23 cellular contexts compared by ENCODE assay signal in genomic region chr2:27222407-27222806, GRCh38. TPM values are rescaled to one million over a fixed set of nuclear protein-coding genes. Genes with fewer than 3 reads are reported as not detected.
DNase-seq lines count a peak whose midpoint lies in the region; ATAC-seq and TF ChIP-seq lines count a peak whose summit lies in the region.
"Had no signal": no experiment of that assay in that cellular context is flagged by ENCODE, and none has a peak within 500 bp of the region (broad histone marks: within the 10 kb centered on the region; RNA-seq: fewer than 3 reads in every experiment).

No MANE protein-coding gene starts in this region.

- H3K27me3 Mint-ChIP-seq in endothelial cell (ENCODE audit: unreplicated experiment) = peaks cover 12% of the 10 kb centered on the region
- H3K27me3 Mint-ChIP-seq: CD4-positive, alpha-beta memory T cell; CD4-positive, CD25-positive, alpha-beta regulatory T cell; CD8-positive, alpha-beta memory T cell had no signal

- TF ChIP-seq POLR2A in spleen (IDR thresholded peaks at IDR 0.05) (no peak), esophagus muscularis mucosa (IDR thresholded peaks at IDR 0.05; ENCODE audit: low read depth) (no peak)

- DNase-seq in A673 (ENCODE audit: low spot score) (no peak), endothelial cell (ENCODE audit: low spot score) (no peak), spleen (peak; percentile 60), upper lobe of right lung (peak; percentile 13), esophagus muscularis mucosa (ENCODE audit: extremely low spot score) (no peak), medulla oblongata (ENCODE audit: extremely low spot score) (no peak)
- DNase-seq: ACHN; BE2C; C1 segment of cervical spinal cord; Calu3; CD4-positive, alpha-beta memory T cell; CD4-positive, CD25-positive, alpha-beta regulatory T cell; CD8-positive, alpha-beta memory T cell; COR-L47; DMS79 treated with DMSO at 0.1 percent for 48 hours; GF-D8 had no signal

- no peak for TF ChIP-seq EP300 in esophagus muscularis mucosa (IDR thresholded peaks at IDR 0.05)

- H3K4me3 ChIP-seq in A673 (ENCODE audit: low read depth, low read length, poor library complexity, severe bottlenecking) = no peak overlapping the region
- no peak overlapping the region for H3K4me3 ChIP-seq in spleen
- no peak overlapping the region for H3K4me3 ChIP-seq in upper lobe of right lung
- H3K4me3 ChIP-seq in esophagus muscularis mucosa = no peak overlapping the region
- H3K4me3 ChIP-seq: A549, BLaER1 had no signal

- ATAC-seq in upper lobe of right lung (no peak), HG03457 (IDR thresholded peaks at IDR 0.05; ENCODE audit: unreplicated experiment) (no peak)
- ATAC-seq: A549 had no signal

- TF ChIP-seq CTCF in A673 (conservative IDR thresholded peaks at IDR 0.05; ENCODE audit: low read depth, low read length) (no peak), endothelial cell (IDR thresholded peaks at IDR 0.05; ENCODE audit: unreplicated experiment) (no peak), spleen (IDR thresholded peaks at IDR 0.05 in 8 of 11, conservative IDR thresholded peaks at IDR 0.05 in 3 of 11) (no peak), upper lobe of right lung (IDR thresholded peaks at IDR 0.05) (no peak), esophagus muscularis mucosa (IDR thresholded peaks at IDR 0.05) (no peak)

- peak overlapping the region; percentile 59 for H3K4me3 Mint-ChIP-seq in endothelial cell (ENCODE audit: unreplicated experiment)
- H3K4me3 Mint-ChIP-seq: CD14-positive monocyte; CD4-positive, alpha-beta memory T cell; CD4-positive, CD25-positive, alpha-beta regulatory T cell; CD8-positive, alpha-beta memory T cell had no signal

- H3K27ac ChIP-seq in A673 (ENCODE audit: low read depth, low read length, poor library complexity, severe bottlenecking) = peak overlapping the region; percentile 98
- no peak overlapping the region for H3K27ac ChIP-seq in spleen
- H3K27ac ChIP-seq in upper lobe of right lung = no peak overlapping the region
- no peak overlapping the region for H3K27ac ChIP-seq in esophagus muscularis mucosa (replicated peaks in 1 of 4)
- H3K27ac ChIP-seq: 22Rv1, A549, BLaER1 had no signal

- no peaks in the 10 kb centered on the region for H3K9me3 Mint-ChIP-seq in endothelial cell (ENCODE audit: unreplicated experiment)
- H3K9me3 Mint-ChIP-seq: CD14-positive monocyte; CD4-positive, CD25-positive, alpha-beta regulatory T cell; CD8-positive, alpha-beta memory T cell had no signal

- WGBS in spleen, 5 donors = 96 to 100% (median 97%) methylated on average over 5 of the region's 5 CpGs
- WGBS in esophagus muscularis mucosa = 94% methylated on average over 5 of the region's 5 CpGs

- intact Hi-C loops in A673 (cut with micrococcal nuclease; ENCODE audit: unreplicated experiment) (loop anchor here (5.0 kb wide), 1 partner anchor 40 kb away; the partner anchor contains the start of gene SLC30A3), spleen (cut with DNase I; ENCODE audit: low total_unique reads) (no loop called here), upper lobe of right lung (cut with DNase I) (no loop called here), esophagus muscularis mucosa (cut with DNase I) (no loop called here)

- peaks cover 48% of the 10 kb centered on the region for H3K36me3 Mint-ChIP-seq in endothelial cell (ENCODE audit: low read depth, unreplicated experiment)

- no peak overlapping the region for H3K27ac Mint-ChIP-seq in endothelial cell (ENCODE audit: unreplicated experiment)

- CTCF ChIA-PET in A673 (lab: Charles Lee) = no interaction called here

- no TSS peak for BruUV-seq in A673 (replicated peaks; lab: Mats Ljungman, UMichigan)

- H3K36me3 ChIP-seq in A673 (ENCODE audit: insufficient read depth, low read length, poor library complexity, severe bottlenecking) = peaks cover 72% of the 10 kb centered on the region
- H3K36me3 ChIP-seq in spleen = peaks cover 12 to 89% (median 57%) of the 10 kb centered on the region in 6 donors
- peaks cover 64% of the 10 kb centered on the region for H3K36me3 ChIP-seq in upper lobe of right lung
- peaks cover 31 to 78% (median 67%) of the 10 kb centered on the region in 4 donors for H3K36me3 ChIP-seq in esophagus muscularis mucosa

- POLR2A ChIA-PET in A673 (lab: Charles Lee; ENCODE audit: low non-redundant PET) = no interaction called here

- peaks cover 43% of the 10 kb centered on the region for H3K4me1 ChIP-seq in A673 (ENCODE audit: insufficient read depth, low read length, poor library complexity, severe bottlenecking)
- peaks cover 7 to 21% (median 18%) of the 10 kb centered on the region in 6 donors for H3K4me1 ChIP-seq in spleen
- peaks cover 4% of the 10 kb centered on the region for H3K4me1 ChIP-seq in upper lobe of right lung
- peaks cover 7 to 15% (median 8%) of the 10 kb centered on the region in 4 donors for H3K4me1 ChIP-seq in esophagus muscularis mucosa

- no peaks in the 10 kb centered on the region for H3K27me3 ChIP-seq in A673 (replicated peaks; ENCODE audit: insufficient read depth, low read depth, low read length, poor library complexity)
- H3K27me3 ChIP-seq in spleen (replicated peaks in 1 of 7) = no peaks in the 10 kb centered on the region
- no peaks in the 10 kb centered on the region for H3K27me3 ChIP-seq in upper lobe of right lung
- H3K27me3 ChIP-seq in esophagus muscularis mucosa = no peaks in the 10 kb centered on the region
- H3K27me3 ChIP-seq: BE2C, BLaER1 had no signal

- no peaks in the 10 kb centered on the region for H3K9me3 ChIP-seq in A673 (ENCODE audit: low read depth, low read length, poor library complexity, severe bottlenecking)
- H3K9me3 ChIP-seq in spleen = no peaks in the 10 kb centered on the region
- H3K9me3 ChIP-seq in upper lobe of right lung = no peaks in the 10 kb centered on the region
- no peaks in the 10 kb centered on the region for H3K9me3 ChIP-seq in esophagus muscularis mucosa
- H3K9me3 ChIP-seq: A549, BE2C, BLaER1 had no signal

- H3K4me1 Mint-ChIP-seq in endothelial cell (ENCODE audit: unreplicated experiment) = peaks cover 7% of the 10 kb centered on the region

RNA-seq across cellular contexts. Expression of gene CAD, which starts 5.2 kb away (rescaled TPM):
- total RNA-seq in A673 (2021) (194 and 210 TPM in 2 replicates), endothelial cell (ENCODE audit: unreplicated experiment) (49.4 TPM), spleen (10 to 100 TPM; 20.9 to 38.8 (median 30.3) TPM), upper lobe of right lung (27.1 TPM), esophagus muscularis mucosa (10 to 100 TPM; 12.4 to 28.3 (median 16.6) TPM)
- polyA plus RNA-seq in spleen = 10 to 100 TPM; 10.9 to 18.3 (median 14.2) TPM

RNA-seq across cellular contexts. Expression of gene SLC5A6, which starts 10.3 kb away (rescaled TPM):
- total RNA-seq in A673 (2021) (366 and 515 TPM in 2 replicates), endothelial cell (ENCODE audit: unreplicated experiment) (63.0 TPM), spleen (10 to 100 TPM; 19.4 to 33.3 (median 23.2) TPM), upper lobe of right lung (24.5 TPM), esophagus muscularis mucosa (10 to 100 TPM in 3 of 4 donors, 1 to 10 TPM in 1; 7.5 to 21.5 (median 13.6) TPM)
- polyA plus RNA-seq in spleen = 10 to 100 TPM; 11.9 to 15.4 (median 15.3) TPM

RNA-seq across cellular contexts. Expression of gene ATRAID, which starts 10.6 kb away (rescaled TPM):
- total RNA-seq in A673 (2021) = 106 and 107 TPM in 2 replicates
- 89.9 TPM for total RNA-seq in endothelial cell (ENCODE audit: unreplicated experiment)
- 100 to 1,000 TPM in 3 of 7 donors, 10 to 100 TPM in 4; 59.2 to 300 (median 92.8) TPM for total RNA-seq in spleen
- 100 to 1,000 TPM in 2 of 3 donors, 10 to 100 TPM in 1; 85.1 to 131 (median 116) TPM for polyA plus RNA-seq in spleen
- total RNA-seq in upper lobe of right lung = 102 TPM
- 100 to 1,000 TPM; 118 to 143 (median 130) TPM for total RNA-seq in esophagus muscularis mucosa

RNA-seq across cellular contexts. Expression of gene SLC30A3, which starts 40.4 kb away (rescaled TPM):
- 45.0 and 45.6 TPM in 2 replicates for total RNA-seq in A673 (2021)
- total RNA-seq in endothelial cell (ENCODE audit: unreplicated experiment) = not detected
- total RNA-seq in spleen = under 1 TPM in 2 of 7 donors, not detected in 5; 0.32 to 0.34 TPM
- under 1 TPM; 0.05 to 0.16 (median 0.07) TPM for polyA plus RNA-seq in spleen
- total RNA-seq in upper lobe of right lung = 0.58 TPM
- total RNA-seq in esophagus muscularis mucosa = not detected
- total RNA-seq: Calu3; CD4-positive, alpha-beta memory T cell had no signal
- polyA plus RNA-seq: CD14-positive monocyte; CD4-positive, alpha-beta memory T cell; CD8-positive, alpha-beta memory T cell had no signal

RNA-seq across cellular contexts. Expression of gene DNAJC5G, which starts 52.8 kb away (rescaled TPM):
- total RNA-seq in A673 (2021) (2.4 and 2.7 TPM in 2 replicates), endothelial cell (ENCODE audit: unreplicated experiment) (not detected), spleen (not detected), upper lobe of right lung (not detected), esophagus muscularis mucosa (under 1 TPM in 1 of 4 donors, not detected in 3; 0.42 TPM)
- not detected for polyA plus RNA-seq in spleen
- total RNA-seq: A172; Calu3; CD4-positive, alpha-beta memory T cell; CD4-positive, CD25-positive, alpha-beta regulatory T cell; CD8-positive, alpha-beta memory T cell had no signal
- polyA plus RNA-seq: A549; AG04450; CD14-positive monocyte; CD4-positive, alpha-beta memory T cell; CD4-positive, CD25-positive, alpha-beta regulatory T cell; CD8-positive, alpha-beta memory T cell had no signal

Comparison
In these comparisons a context has a peak if more than half of its experiments do, and no peak if none do; other contexts are left out.
1. DNase-seq: peak in spleen (single experiment) and upper lobe of right lung (single experiment); none in A673 (single experiment), endothelial cell (single experiment), esophagus muscularis mucosa (single experiment) and medulla oblongata (single experiment).